ENCODE assay signal across 8 cellular contexts in the genomic region with DNA sequence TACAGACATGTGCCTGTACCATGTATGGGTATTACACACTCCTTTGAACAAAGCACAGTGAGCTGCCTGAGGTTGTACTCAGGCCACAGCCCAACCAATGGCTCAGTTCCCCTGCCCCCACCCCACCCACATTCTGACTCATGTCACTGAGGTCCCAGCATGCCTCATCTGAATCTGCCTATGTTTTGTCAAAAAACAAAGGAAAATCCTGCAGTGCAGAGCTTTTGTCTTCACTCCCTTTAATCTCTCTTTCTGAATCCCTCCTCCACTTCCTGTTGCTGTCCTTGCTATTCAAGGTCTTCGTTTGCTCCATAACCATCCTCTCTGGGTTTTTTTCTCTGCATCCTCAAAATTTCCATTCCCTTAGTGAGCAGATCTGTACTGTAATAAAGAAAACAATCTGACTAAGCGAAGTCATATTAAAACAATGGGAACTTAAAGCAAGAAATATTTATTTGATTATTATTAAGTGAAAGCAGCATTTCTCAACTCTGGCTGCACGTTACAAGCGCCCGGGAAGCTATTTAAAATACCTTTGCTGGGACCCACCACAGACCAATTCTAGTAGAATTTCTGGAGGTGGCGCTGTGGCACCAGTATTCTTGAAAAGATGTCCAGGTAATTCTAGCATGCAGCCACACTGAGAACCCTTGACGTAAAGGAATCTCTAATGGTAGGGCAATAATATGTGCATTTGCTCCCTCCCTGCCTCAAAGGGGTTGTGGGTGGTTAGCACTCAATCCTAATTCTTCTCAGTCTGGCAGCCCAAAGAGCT. TPM values are rescaled to one million over a fixed set of nuclear protein-coding genes. Genes with fewer than 3 reads are reported as not detected.
DNase-seq lines count a peak whose midpoint lies in the region; ATAC-seq, FAIRE-seq and TF ChIP-seq lines count a peak whose summit lies in the region.

No MANE protein-coding gene starts in this region.

- peak overlapping the region; percentile 19 for H3K4ac ChIP-seq in H1 (replicated peaks; ENCODE audit: insufficient read length, low read depth, low read length)

- H3K18ac ChIP-seq in H1 (ENCODE audit: extremely low read depth, low read length): peak overlapping the region; percentile 98

- H3K23me2 ChIP-seq in H1 (ENCODE audit: low read depth, low read length): no peaks in the 10 kb centered on the region

- no peaks in the 10 kb centered on the region for H3K9me3 ChIP-seq in H1 (ENCODE audit: insufficient read depth in 2 of 2, low read depth in 1 of 2, low read length in 1 of 2)

- H3K9ac ChIP-seq in H1 (replicated peaks in 1 of 4; ENCODE audit: extremely low read depth in 1 of 4, low read depth in 3 of 4, low read length in 3 of 4): no peak overlapping the region; a peak in 2 of 7 replicates

- TF ChIP-seq EP300 in H1 (IDR thresholded peaks at IDR 0.05; ENCODE audit: borderline replicate concordance in 1 of 2, low read depth in 2 of 2, low read length in 2 of 2): no peak

- H3K56ac ChIP-seq in H1 (replicated peaks; ENCODE audit: insufficient read length, low read depth, low read length): no peak overlapping the region

- no peaks in the 10 kb centered on the region for H3K27me3 ChIP-seq in H1 (replicated peaks in 1 of 4; ENCODE audit: control insufficient read depth in 3 of 4, extremely low read depth in 1 of 4, insufficient read depth in 3 of 4, low read length in 3 of 4)

- ATAC-seq in GM19328 (IDR thresholded peaks at IDR 0.05; ENCODE audit: unreplicated experiment) (no peak), GM18870 (IDR thresholded peaks at IDR 0.05; ENCODE audit: unreplicated experiment) (no peak)

- DNase-seq in activated T-cell treated with anti-CD3 and anti-CD28 coated beads for 48 hours (ENCODE audit: low read depth) (peak; percentile 19), OCI-M1 (lab: John Stamatoyannopoulos, UW) (peak; percentile 15), H1 (ENCODE audit: low read depth in 1 of 2, low spot score in 2 of 2) (peak in 1 of 2 experiments; percentile 48)
- no peak for DNase-seq in activated T-cell treated with anti-CD3 and anti-CD28 coated beads, Interleukin-2, amount 50 U/mL, for 1 hour
- DNase-seq in stimulated activated CD4-positive, alpha-beta T cell treated with anti-CD3 and anti-CD28 coated beads, Interleukin-1b, Interleukin-23, amount 100 ng/mL, for 24 hours (ENCODE audit: low read depth in 4 of 4, low spot score in 1 of 4): peak in 3 of 4 experiments; percentile 0 to 21 (median 1)
- no peak for DNase-seq in stimulated activated naive CD4-positive, alpha-beta T cell (lab: John Stamatoyannopoulos, UW)

- H3K23ac ChIP-seq in H1 (ENCODE audit: insufficient read length): no peak overlapping the region

- H4K91ac ChIP-seq in H1 (replicated peaks; ENCODE audit: insufficient read length, low read length): peak overlapping the region; percentile 80

- peak; percentile 98 for FAIRE-seq in H1 (lab: Jason Lieb, UNC)

- no peaks in the 10 kb centered on the region for H3K79me2 ChIP-seq in H1 (ENCODE audit: control insufficient read depth in 1 of 2, insufficient read depth in 2 of 2, low read length in 2 of 2)

- H2AK5ac ChIP-seq in H1 (ENCODE audit: low read depth, low read length): peak overlapping the region; percentile 90; the same call in 1 of the 2 replicates

- no peaks in the 10 kb centered on the region for H3K79me1 ChIP-seq in H1 (ENCODE audit: low read depth, low read length)

- TF ChIP-seq POLR2A in H1 (IDR thresholded peaks at IDR 0.05; ENCODE audit: control extremely low read depth in 1 of 2, low read depth in 2 of 2, low read length in 2 of 2): no peak

- peak in 1 of 2 experiments; percentile 51; a peak in 2 of 4 replicates for TF ChIP-seq RAD21 in H1 (IDR thresholded peaks at IDR 0.05 in 1 of 2, conservative IDR thresholded peaks at IDR 0.05 in 1 of 2; ENCODE audit: low read depth in 2 of 2, low read length in 2 of 2)

- H2BK15ac ChIP-seq in H1 (ENCODE audit: low read length): no peak overlapping the region

- CTCF ChIA-PET in H1 (lab: Charles Lee; ENCODE audit: partially characterized antibody): interaction anchor here (0.8 to 3.4 kb wide), 11 partner anchors 9 to 555 kb away, joined by 3 to 20 read pairs (median 4); no protein-coding TSS in a partner anchor

- peak overlapping the region; percentile 97 for H2BK5ac ChIP-seq in H1 (ENCODE audit: low read depth, low read length)

- no peak overlapping the region for H3K14ac ChIP-seq in H1 (ENCODE audit: insufficient read length)

- TF ChIP-seq CTCF in H1 (IDR thresholded peaks at IDR 0.05; ENCODE audit: control extremely low read depth in 1 of 3, insufficient read depth in 1 of 3, low read depth in 1 of 3, low read length in 3 of 3): peak in 2 of 3 experiments; percentile 43 to 51; a peak in 3 of 4 replicates

- no peak overlapping the region; the same call in 1 of the 2 replicates for H2AFZ ChIP-seq in H1 (ENCODE audit: low read length)

- H4K20me1 ChIP-seq in H1 (replicated peaks in 1 of 2; ENCODE audit: control insufficient read depth in 1 of 2, insufficient read depth in 2 of 2, low read length in 2 of 2): no peaks in the 10 kb centered on the region

- peak overlapping the region; percentile 96; the same call in 1 of the 2 replicates for H2BK20ac ChIP-seq in H1 (ENCODE audit: low read length)

- H2BK120ac ChIP-seq in H1 (replicated peaks; ENCODE audit: low read depth, low read length): peak overlapping the region; percentile 2

- peak overlapping the region; percentile 70 for H3K27ac ChIP-seq in H1 (ENCODE audit: low read depth, low read length)

- WGBS in H1 (ENCODE audit: extremely low coverage in 1 of 2, insufficient coverage in 1 of 2, insufficient read length in 1 of 2, insufficient replicate concordance in 2 of 2, low coverage in 1 of 2, low lambda C conversion rate in 2 of 2, missing lambda C conversion rate in 1 of 2), 2 experiments: 7% methylated on average over 6 of the region's 7 CpGs; no CpG with 5 or more reads in 1 of the 2 experiments

- peak overlapping the region; percentile 40 for H4K5ac ChIP-seq in H1 (ENCODE audit: insufficient read length, low read depth, low read length)

- no peaks in the 10 kb centered on the region for H3K36me3 ChIP-seq in H1 (ENCODE audit: control insufficient read depth in 2 of 4, insufficient read depth in 4 of 4, low read length in 3 of 4)

- H3K4me2 ChIP-seq in H1 (ENCODE audit: insufficient read depth in 1 of 2, low read depth in 2 of 2, low read length in 2 of 2): peak overlapping the region; percentile 54 to 61; a peak in 3 of 4 replicates

- POLR2A ChIA-PET in H1 (lab: Charles Lee; ENCODE audit: partially characterized antibody): interaction anchor here (0.7 to 0.9 kb wide), 2 partner anchors 11 to 70 kb away, joined by 3 to 4 read pairs; no protein-coding TSS in a partner anchor

- H3K4me3 ChIP-seq in H1 (ENCODE audit: extremely low read depth in 1 of 4, insufficient read depth in 2 of 4, low read depth in 3 of 4, low read length in 4 of 4): peak overlapping the region in 1 of 4 experiments; percentile 40; a peak in 1 of 8 replicates

- peaks cover 0 to 10% (median 4%) of the 10 kb centered on the region in 4 experiments; a peak in 4 of 7 replicates for H3K4me1 ChIP-seq in H1 (replicated peaks in 1 of 4; ENCODE audit: control insufficient read depth in 3 of 4, insufficient read depth in 4 of 4, low read length in 3 of 4)

- H2BK12ac ChIP-seq in H1 (ENCODE audit: low read depth, low read length): peak overlapping the region; percentile 96

- H4K8ac ChIP-seq in H1 (ENCODE audit: extremely low read depth, insufficient read depth, low read length): no peak overlapping the region

TF ChIP-seq in H1, 55 proteins besides CTCF, POLR2A, EP300 and RAD21:
- TF ChIP-seq FOSL1 (IDR thresholded peaks at IDR 0.05; ENCODE audit: insufficient read depth, low read depth, low read length) (no peak), JUND (IDR thresholded peaks at IDR 0.05; ENCODE audit: low read length) (0 out of 2 replicates have a peak, but pooled peaks have one; percentile 56), BCL11A (IDR thresholded peaks at IDR 0.05; ENCODE audit: low read depth in 2 of 2, low read length in 2 of 2) (no peak), TAF7 (optimal IDR thresholded peaks at IDR 0.05; ENCODE audit: borderline replicate concordance, low read depth, low read length) (no peak), KDM4A (IDR thresholded peaks at IDR 0.05; ENCODE audit: low read depth, low read length, severe bottlenecking) (no peak), NRF1 (IDR thresholded peaks at IDR 0.05; ENCODE audit: low read depth, low read length) (no peak), USF2 (IDR thresholded peaks at IDR 0.05; ENCODE audit: low read length) (no peak), SP1 (IDR thresholded peaks at IDR 0.05; ENCODE audit: low read depth, low read length) (peak; percentile 62), ASH2L (IDR thresholded peaks at IDR 0.05; ENCODE audit: low read length) (peak; percentile 25), CTBP2 (IDR thresholded peaks at IDR 0.05; ENCODE audit: borderline replicate concordance, insufficient read depth, insufficient read length, low read length) (no peak), CBX5 (IDR thresholded peaks at IDR 0.05; ENCODE audit: low read depth, low read length) (no peak), SIX5 (IDR thresholded peaks at IDR 0.05; ENCODE audit: low read depth, low read length) (no peak), SIN3A (conservative IDR thresholded peaks at IDR 0.05 in 1 of 2, IDR thresholded peaks at IDR 0.05 in 1 of 2; ENCODE audit: low read depth in 1 of 2, low read length in 2 of 2) (no peak), NANOG (IDR thresholded peaks at IDR 0.05; ENCODE audit: insufficient read depth, low read depth, low read length, poor library complexity, severe bottlenecking) (no peak)

RNA-seq across cellular contexts. Expression of gene GUCY2F, which starts 8.8 kb away (rescaled TPM):
- not detected in 2 replicates for total RNA-seq in H1 (2021; fragmentation: NEBNext Ultra II Directional; extraction: Animal tissue kit (Norgen Biotek cat#: 25700))
- polyA plus RNA-seq in H1 (2011; rRNA removed): 0.02 TPM in 1 of 2 replicates, not detected in the other
- 0.03 TPM for polyA plus RNA-seq in H1 (2011; cell fraction: cytosol; rRNA removed)
- 0.06 TPM for polyA plus RNA-seq in H1 (2011; cell fraction: nucleus; rRNA removed)
- not detected in 4 replicates for polyA plus RNA-seq in H1 (2012, experiment 1 of 2)
- polyA plus RNA-seq in H1 (2012, experiment 2 of 2): not detected
- 0.06 TPM for polyA plus RNA-seq in H1 (2013, experiment 1 of 2)
- 0.04 TPM for polyA plus RNA-seq in H1 (2013, experiment 2 of 2)
- 0.06 and 0.22 TPM in 2 replicates for polyA minus RNA-seq in H1 (2011; rRNA and poly(A)+ RNA removed)
- not detected for polyA minus RNA-seq in H1 (2011; cell fraction: cytosol; rRNA and poly(A)+ RNA removed)
- polyA minus RNA-seq in H1 (2011; cell fraction: nucleus; rRNA and poly(A)+ RNA removed): 0.30 TPM

Comparison
In these comparisons a context has a peak if more than half of its experiments do, and no peak if none do; other contexts are left out.
1. DNase-seq: peak in activated T-cell treated with anti-CD3 and anti-CD28 coated beads for 48 hours (single experiment), OCI-M1 (single experiment) and stimulated activated CD4-positive, alpha-beta T cell treated with anti-CD3 and anti-CD28 coated beads, Interleukin-1b, Interleukin-23, amount 100 ng/mL, for 24 hours (3 of 4); none in activated T-cell treated with anti-CD3 and anti-CD28 coated beads, Interleukin-2, amount 50 U/mL, for 1 hour (single experiment) and stimulated activated naive CD4-positive, alpha-beta T cell (0 of 6).